In genomic region chr4:98522062-98522461, GRCh38 we compare ENCODE assay signal across 14 cellular contexts.
DNase-seq lines count a peak whose midpoint lies in the region; ATAC-seq and TF ChIP-seq lines count a peak whose summit lies in the region.
"Had no signal": no experiment of that assay in that cellular context is flagged by ENCODE, and none has a peak within 500 bp of the region (broad histone marks: within the 10 kb centered on the region; RNA-seq: fewer than 3 reads in every experiment).

No MANE protein-coding gene starts in this region.

- no peaks in the 10 kb centered on the region for H3K27me3 ChIP-seq in left ventricle myocardium inferior (ENCODE audit: low read depth)
- no peaks in the 10 kb centered on the region for H3K27me3 ChIP-seq in heart right ventricle
- no peaks in the 10 kb centered on the region for H3K27me3 ChIP-seq in testis
- no peaks in the 10 kb centered on the region for H3K27me3 ChIP-seq in colonic mucosa
- H3K27me3 ChIP-seq: upper lobe of right lung had no signal

- TF ChIP-seq CTCF in left ventricle myocardium inferior (IDR thresholded peaks at IDR 0.05; ENCODE audit: borderline replicate concordance) (no peak), heart right ventricle (IDR thresholded peaks at IDR 0.05) (no peak), testis (IDR thresholded peaks at IDR 0.05) (no peak), colonic mucosa (IDR thresholded peaks at IDR 0.05) (no peak)

- H3K4me1 ChIP-seq in left ventricle myocardium inferior: peaks cover 24% of the 10 kb centered on the region
- peaks cover 0 to 43% (median 4%) of the 10 kb centered on the region in 9 donors for H3K4me1 ChIP-seq in heart right ventricle
- H3K4me1 ChIP-seq in testis: peaks cover 59% of the 10 kb centered on the region
- H3K4me1 ChIP-seq in colonic mucosa: no peaks in the 10 kb centered on the region
- H3K4me1 ChIP-seq: psoas muscle, upper lobe of right lung had no signal

- H3K9ac ChIP-seq in colonic mucosa (ENCODE audit: low read depth in 2 of 2, low read length in 2 of 2): no peak overlapping the region

- H3K27me3 Mint-ChIP-seq in memory B cell: no peaks in the 10 kb centered on the region

- peak overlapping the region; percentile 52 for H3K27ac Mint-ChIP-seq in memory B cell

- ATAC-seq in heart right ventricle (no peak), memory B cell (ENCODE audit: low read depth) (no peak), HG03565 (IDR thresholded peaks at IDR 0.05; ENCODE audit: unreplicated experiment) (no peak)
- ATAC-seq: psoas muscle, upper lobe of right lung had no signal

- H3K9me3 ChIP-seq in left ventricle myocardium inferior (replicated peaks): peaks cover 2% of the 10 kb centered on the region
- peaks cover 0 to 5% (median 0%) of the 10 kb centered on the region in 11 donors for H3K9me3 ChIP-seq in heart right ventricle
- H3K9me3 ChIP-seq in testis: no peaks in the 10 kb centered on the region
- no peaks in the 10 kb centered on the region for H3K9me3 ChIP-seq in colonic mucosa
- H3K9me3 ChIP-seq: psoas muscle, upper lobe of right lung had no signal

- H3K27ac ChIP-seq in left ventricle myocardium inferior (replicated peaks): peak overlapping the region; percentile 34
- peak overlapping the region in 4 of 10 donors; percentile 5 to 45 (median 27) for H3K27ac ChIP-seq in heart right ventricle
- H3K27ac ChIP-seq in testis: peak overlapping the region; percentile 9 to 82
- no peak overlapping the region for H3K27ac ChIP-seq in colonic mucosa
- H3K27ac ChIP-seq: psoas muscle, RWPE1, upper lobe of right lung had no signal

- H3K36me3 Mint-ChIP-seq in memory B cell: no peaks in the 10 kb centered on the region

- H3K4me3 Mint-ChIP-seq in memory B cell: no peak overlapping the region

- intact Hi-C loops in left ventricle myocardium inferior (cut with micrococcal nuclease): no loop called here
- intact Hi-C loops in heart right ventricle (cut with DNase I): no loop called here
- intact Hi-C loops in testis (cut with DNase I; ENCODE audit: low total_unique reads): no loop called here
- intact Hi-C loops in colonic mucosa (cut with DNase I): no loop called here

- TF ChIP-seq POLR2A in testis (IDR thresholded peaks at IDR 0.05): no peak

- H3K4me3 ChIP-seq in left ventricle myocardium inferior (no peak overlapping the region), heart right ventricle (no peak overlapping the region), testis (no peak overlapping the region), colonic mucosa (no peak overlapping the region)
- H3K4me3 ChIP-seq: psoas muscle, upper lobe of right lung had no signal

- H3K4me1 Mint-ChIP-seq in memory B cell: peaks cover 29% of the 10 kb centered on the region

- 37 to 56% methylated on average over 5 of the region's 5 CpGs for WGBS in heart right ventricle, 2 donors
- WGBS in testis, 2 donors: 43 to 44% methylated on average over 5 of the region's 5 CpGs

- H3K36me3 ChIP-seq in left ventricle myocardium inferior: no peaks in the 10 kb centered on the region
- no peaks in the 10 kb centered on the region for H3K36me3 ChIP-seq in heart right ventricle
- no peaks in the 10 kb centered on the region for H3K36me3 ChIP-seq in testis (ENCODE audit: low read depth, missing control alignments)
- H3K36me3 ChIP-seq in colonic mucosa: no peaks in the 10 kb centered on the region
- H3K36me3 ChIP-seq: upper lobe of right lung had no signal

- no peak for DNase-seq in left ventricle myocardium inferior
- DNase-seq in heart right ventricle: no peak
- DNase-seq in amniotic epithelial cell (ENCODE audit: low read depth): peak; percentile 17
- DNase-seq in memory B cell (ENCODE audit: low spot score in 2 of 2): no peak
- DNase-seq in testis: no peak
- DNase-seq in LoVo (ENCODE audit: low spot score): no peak
- no peak for DNase-seq in colonic mucosa
- DNase-seq: DMS79, midbrain, NCI-H2029, psoas muscle, upper lobe of right lung had no signal

- no peaks in the 10 kb centered on the region for H3K9me3 Mint-ChIP-seq in memory B cell
